ENCODE assay signal across 8 cellular contexts in genomic region chr13:99374994-99375805, GRCh38.
DNase-seq lines count a peak whose midpoint lies in the region; ATAC-seq, FAIRE-seq and TF ChIP-seq lines count a peak whose summit lies in the region.

No MANE protein-coding gene starts in this region.

- in situ Hi-C loops in GM13976 (cut with MboI; ENCODE audit: low sequenced_read_pairs, unreplicated experiment) = no loop called here

- no peak for FAIRE-seq in frontal cortex (lab: Jason Lieb, UNC)

- TF ChIP-seq CTCF in GM13976 (IDR thresholded peaks at IDR 0.05; ENCODE audit: borderline replicate concordance, control extremely low read depth, extremely low read depth, insufficient read depth, missing control alignments) = no peak

- ATAC-seq in GM21786 (IDR thresholded peaks at IDR 0.05; ENCODE audit: unreplicated experiment) (peak; percentile 42), left ventricle myocardium superior (peak; percentile 31)

- DNase-seq in GM13976 (ENCODE audit: low spot score) (peak; percentile 67), NOMO-1 treated with dmso at 0.1 percent for 144 hours (lab: John Stamatoyannopoulos, UW; ENCODE audit: unreplicated experiment) (peak; percentile 54), left ventricle myocardium superior (no peak), SHP77 treated with DMSO at 0.1 percent for 48 hours (lab: John Stamatoyannopoulos, UW) (no peak), frontal cortex (ENCODE audit: low spot score in 2 of 2) (no peak), NCI-H524 (lab: John Stamatoyannopoulos, UW) (no peak), NCI-H510A (lab: John Stamatoyannopoulos, UW) (no peak)

- intact Hi-C loops in left ventricle myocardium superior (cut with micrococcal nuclease) = no loop called here

Comparison
In these comparisons a context has a peak if more than half of its experiments do, and no peak if none do; other contexts are left out.
1. DNase-seq: peak in GM13976 (single experiment) and NOMO-1 treated with dmso at 0.1 percent for 144 hours (single experiment); none in left ventricle myocardium superior (single experiment), SHP77 treated with DMSO at 0.1 percent for 48 hours (single experiment), frontal cortex (0 of 2), NCI-H524 (0 of 2) and NCI-H510A (single experiment).